Comparison of ENCODE assay signal across 14 cellular contexts in the genomic region with DNA sequence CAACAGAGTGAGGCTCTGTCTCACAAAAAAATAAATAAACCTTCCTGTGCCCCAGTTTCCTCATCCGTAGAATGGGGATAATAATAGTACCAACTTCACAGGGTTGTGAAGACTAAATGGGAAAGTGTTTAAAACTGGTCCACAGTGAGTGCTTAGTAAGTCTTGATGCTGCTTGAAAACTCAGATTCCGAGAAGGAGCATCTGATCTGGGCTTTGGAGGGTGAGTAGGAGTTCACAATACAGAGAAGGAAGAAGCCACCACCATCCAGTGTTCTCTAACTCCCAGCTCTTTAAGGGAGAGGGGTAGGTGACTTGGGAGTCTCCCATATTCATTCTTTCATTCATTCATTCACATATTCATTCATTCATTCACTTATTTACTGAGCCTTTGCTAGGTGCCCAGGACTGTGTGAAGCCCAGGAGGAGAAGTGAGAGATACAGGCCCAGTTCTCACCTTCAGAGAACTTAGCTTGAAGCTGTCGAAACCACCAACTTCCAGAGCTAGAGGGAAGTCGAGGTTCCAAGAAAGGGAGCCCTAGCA. TPM values are rescaled to one million over a fixed set of nuclear protein-coding genes. Genes with fewer than 3 reads are reported as not detected.
DNase-seq lines count a peak whose midpoint lies in the region; ATAC-seq lines count a peak whose summit lies in the region.
"Had no signal": no experiment of that assay in that cellular context is flagged by ENCODE, and none has a peak within 500 bp of the region (broad histone marks: within the 10 kb centered on the region; RNA-seq: fewer than 3 reads in every experiment).

No MANE protein-coding gene starts in this region.

- intact Hi-C loops in activated CD4-positive, alpha-beta T cell treated with anti-CD3 and anti-CD28 coated beads, Interleukin-2, amount 10 ng/mL, durations not matched to agents 24 days and 14 days (cut with micrococcal nuclease), result no loop called here
- intact Hi-C loops in head of caudate nucleus (cut with DNase I), result no loop called here

- H3K27me3 Mint-ChIP-seq in activated CD4-positive, alpha-beta T cell treated with anti-CD3 and anti-CD28 coated beads, Interleukin-2, amount 10 ng/mL, durations not matched to agents 24 days and 14 days, result no peaks in the 10 kb centered on the region
- no peaks in the 10 kb centered on the region for H3K27me3 Mint-ChIP-seq in IgD-negative memory B cell
- no peaks in the 10 kb centered on the region for H3K27me3 Mint-ChIP-seq in activated naive CD8-positive, alpha-beta T cell treated with anti-CD3 and anti-CD28 coated beads, Interleukin-2, amount 50 U/mL, for 24 hours

- ATAC-seq in activated naive CD8-positive, alpha-beta T cell treated with anti-CD3 and anti-CD28 coated beads, Interleukin-2, amount 50 U/mL, for 24 hours, result no peak
- ATAC-seq in stimulated activated effector memory CD8-positive, alpha-beta T cell treated with anti-CD3 and anti-CD28 coated beads, Interleukin-12 subunit alpha, Interleukin-12 subunit beta, amount 100 ng/mL, for 72 hours, result no peak
- ATAC-seq in HG03565 (IDR thresholded peaks at IDR 0.05; ENCODE audit: unreplicated experiment) (no peak), HG03521 (IDR thresholded peaks at IDR 0.05; ENCODE audit: unreplicated experiment) (no peak)

- DNase-seq in activated CD4-positive, alpha-beta T cell treated with anti-CD3 and anti-CD28 coated beads, Interleukin-2, amount 10 ng/mL, durations not matched to agents 24 days and 14 days, result no peak
- DNase-seq in activated CD4-positive, alpha-beta T cell treated with anti-CD3 and anti-CD28 coated beads, Interleukin-2, amount 50 U/mL, for 48 hours, result no peak
- DNase-seq in activated naive CD8-positive, alpha-beta T cell treated with anti-CD3 and anti-CD28 coated beads, Interleukin-2, amount 50 U/mL, for 24 hours, result no peak
- no peak for DNase-seq in stimulated activated effector memory CD8-positive, alpha-beta T cell treated with anti-CD3 and anti-CD28 coated beads, Interleukin-12 subunit alpha, Interleukin-12 subunit beta, amount 100 ng/mL, for 72 hours (ENCODE audit: low spot score in 2 of 2)
- no peak for DNase-seq in head of caudate nucleus
- DNase-seq: ACHN, dorsolateral prefrontal cortex, NCI-H187 treated with DMSO at 0.1 percent for 48 hours, NCI-H524 treated with DMSO at 0.1 percent for 48 hours, PC-9 had no signal

- peaks cover 79% of the 10 kb centered on the region for H3K4me1 Mint-ChIP-seq in activated CD4-positive, alpha-beta T cell treated with anti-CD3 and anti-CD28 coated beads, Interleukin-2, amount 10 ng/mL, durations not matched to agents 24 days and 14 days
- H3K4me1 Mint-ChIP-seq in IgD-negative memory B cell, result peaks cover 11 to 28% (median 26%) of the 10 kb centered on the region in 3 donors
- peaks cover 70% of the 10 kb centered on the region for H3K4me1 Mint-ChIP-seq in activated naive CD8-positive, alpha-beta T cell treated with anti-CD3 and anti-CD28 coated beads, Interleukin-2, amount 50 U/mL, for 24 hours
- peaks cover 96% of the 10 kb centered on the region for H3K4me1 Mint-ChIP-seq in stimulated activated effector memory CD8-positive, alpha-beta T cell treated with anti-CD3 and anti-CD28 coated beads, Interleukin-12 subunit alpha, Interleukin-12 subunit beta, amount 100 ng/mL, for 72 hours

- H3K27ac Mint-ChIP-seq in activated CD4-positive, alpha-beta T cell treated with anti-CD3 and anti-CD28 coated beads, Interleukin-2, amount 10 ng/mL, durations not matched to agents 24 days and 14 days, result peak overlapping the region; percentile 97
- H3K27ac Mint-ChIP-seq in IgD-negative memory B cell, result peak overlapping the region; percentile 43 to 80 (median 79)
- H3K27ac Mint-ChIP-seq in activated naive CD8-positive, alpha-beta T cell treated with anti-CD3 and anti-CD28 coated beads, Interleukin-2, amount 50 U/mL, for 24 hours, result peak overlapping the region; percentile 89
- peak overlapping the region; percentile 92 for H3K27ac Mint-ChIP-seq in stimulated activated effector memory CD8-positive, alpha-beta T cell treated with anti-CD3 and anti-CD28 coated beads, Interleukin-12 subunit alpha, Interleukin-12 subunit beta, amount 100 ng/mL, for 72 hours

- H3K4me3 Mint-ChIP-seq in activated CD4-positive, alpha-beta T cell treated with anti-CD3 and anti-CD28 coated beads, Interleukin-2, amount 10 ng/mL, durations not matched to agents 24 days and 14 days, result peak overlapping the region; percentile 82
- peak overlapping the region in 1 of 4 donors; percentile 34 for H3K4me3 Mint-ChIP-seq in IgD-negative memory B cell
- H3K4me3 Mint-ChIP-seq in activated naive CD8-positive, alpha-beta T cell treated with anti-CD3 and anti-CD28 coated beads, Interleukin-2, amount 50 U/mL, for 24 hours, result peak overlapping the region; percentile 25
- H3K4me3 Mint-ChIP-seq in stimulated activated effector memory CD8-positive, alpha-beta T cell treated with anti-CD3 and anti-CD28 coated beads, Interleukin-12 subunit alpha, Interleukin-12 subunit beta, amount 100 ng/mL, for 72 hours, result peak overlapping the region; percentile 69
- H3K4me3 Mint-ChIP-seq: brain had no signal

- H3K9me3 Mint-ChIP-seq in activated CD4-positive, alpha-beta T cell treated with anti-CD3 and anti-CD28 coated beads, Interleukin-2, amount 10 ng/mL, durations not matched to agents 24 days and 14 days, result no peaks in the 10 kb centered on the region
- H3K9me3 Mint-ChIP-seq in IgD-negative memory B cell, result no peaks in the 10 kb centered on the region
- H3K9me3 Mint-ChIP-seq in activated naive CD8-positive, alpha-beta T cell treated with anti-CD3 and anti-CD28 coated beads, Interleukin-2, amount 50 U/mL, for 24 hours, result no peaks in the 10 kb centered on the region
- H3K9me3 Mint-ChIP-seq in stimulated activated effector memory CD8-positive, alpha-beta T cell treated with anti-CD3 and anti-CD28 coated beads, Interleukin-12 subunit alpha, Interleukin-12 subunit beta, amount 100 ng/mL, for 72 hours, result no peaks in the 10 kb centered on the region

- H3K36me3 Mint-ChIP-seq in activated CD4-positive, alpha-beta T cell treated with anti-CD3 and anti-CD28 coated beads, Interleukin-2, amount 10 ng/mL, durations not matched to agents 24 days and 14 days (ENCODE audit: low read depth), result peaks cover 60% of the 10 kb centered on the region
- H3K36me3 Mint-ChIP-seq in IgD-negative memory B cell, result peaks cover 13% of the 10 kb centered on the region
- H3K36me3 Mint-ChIP-seq in activated naive CD8-positive, alpha-beta T cell treated with anti-CD3 and anti-CD28 coated beads, Interleukin-2, amount 50 U/mL, for 24 hours (ENCODE audit: low read depth), result peaks cover 13% of the 10 kb centered on the region
- H3K36me3 Mint-ChIP-seq in stimulated activated effector memory CD8-positive, alpha-beta T cell treated with anti-CD3 and anti-CD28 coated beads, Interleukin-12 subunit alpha, Interleukin-12 subunit beta, amount 100 ng/mL, for 72 hours, result peaks cover 100% of the 10 kb centered on the region
- H3K36me3 Mint-ChIP-seq: brain had no signal

RNA-seq across cellular contexts. Expression of gene CYTH4, which starts 17.7 kb away (rescaled TPM):
- 43.5 and 44.9 TPM in 2 replicates for total RNA-seq in activated CD4-positive, alpha-beta T cell treated with anti-CD3 and anti-CD28 coated beads, Interleukin-2, amount 10 ng/mL, durations not matched to agents 24 days and 14 days
- 70.8 TPM for polyA plus RNA-seq in IgD-negative memory B cell
- total RNA-seq: PC-9 had no signal

RNA-seq across cellular contexts. Expression of gene RAC2, which starts 56.0 kb away (rescaled TPM):
- 519 and 540 TPM in 2 replicates for total RNA-seq in activated CD4-positive, alpha-beta T cell treated with anti-CD3 and anti-CD28 coated beads, Interleukin-2, amount 10 ng/mL, durations not matched to agents 24 days and 14 days
- 1,067 TPM for polyA plus RNA-seq in IgD-negative memory B cell
